ENCODE assay signal across 33 cellular contexts in genomic region chr1:21887796-21888195, GRCh38.
"Had no signal": no experiment of that assay in that cellular context is flagged by ENCODE, and none has a peak within 500 bp of the region (broad histone marks: within the 10 kb centered on the region; RNA-seq: fewer than 3 reads in every experiment).

No MANE protein-coding gene starts in this region.

- H3K4me3 Mint-ChIP-seq: activated CD4-positive, alpha-beta memory T cell treated with anti-CD3 and anti-CD28 coated beads for 36 hours; activated CD4-positive, alpha-beta T cell treated with anti-CD3 and anti-CD28 coated beads for 36 hours; activated CD4-positive, alpha-beta T cell treated with anti-CD3 and anti-CD28 coated beads, Interleukin-2, amount 10 ng/mL, durations not matched to agents 24 days and 14 days; activated CD8-positive, alpha-beta T cell treated with anti-CD3 and anti-CD28 coated beads, Interleukin-2, amount 10 ng/mL, durations not matched to agents 7 days and 5 days; activated naive CD8-positive, alpha-beta T cell; activated T-cell treated with anti-CD3 and anti-CD28 coated beads, Interleukin-2, amount 50 U/mL, for 24 hours; activated T-helper 17 cell treated with anti-CD3 and anti-CD28 coated beads, Interleukin-2, amount 50 U/mL, for 72 hours; central memory CD8-positive, alpha-beta T cell; dendritic cell treated with granulocyte-macrophage colony-stimulating factor and Interleukin-4, amounts not matched to agents 40 ng/mL and 50 ng/mL, for 4 days; endodermal cell; T-helper 17 cell; T-helper 2 cell treated with Interferon-gamma antibody and Interleukin-4, amounts not matched to agents 5 μg/mL and 100 μg/mL, for 36 hours had no signal

- H3K4me1 Mint-ChIP-seq: activated CD4-positive, alpha-beta T cell treated with anti-CD3 and anti-CD28 coated beads for 36 hours; activated CD4-positive, alpha-beta T cell treated with anti-CD3 and anti-CD28 coated beads, Interleukin-2, amount 10 ng/mL, durations not matched to agents 24 days and 14 days; activated T-helper 17 cell treated with anti-CD3 and anti-CD28 coated beads, Interleukin-2, amount 50 U/mL, for 72 hours; central memory CD8-positive, alpha-beta T cell had no signal

- H3K9me3 Mint-ChIP-seq: activated CD4-positive, alpha-beta memory T cell treated with anti-CD3 and anti-CD28 coated beads for 36 hours; activated CD4-positive, alpha-beta T cell treated with anti-CD3 and anti-CD28 coated beads, Interleukin-2, amount 10 ng/mL, durations not matched to agents 24 days and 14 days; activated T-cell treated with anti-CD3 and anti-CD28 coated beads, Interleukin-2, amount 50 U/mL, for 24 hours; activated T-helper 17 cell treated with anti-CD3 and anti-CD28 coated beads, Interleukin-2, amount 50 U/mL, for 72 hours; central memory CD8-positive, alpha-beta T cell; dendritic cell treated with granulocyte-macrophage colony-stimulating factor and Interleukin-4, amounts not matched to agents 40 ng/mL and 50 ng/mL, for 4 days; endodermal cell; T-helper 2 cell treated with Interferon-gamma antibody and Interleukin-4, amounts not matched to agents 5 μg/mL and 100 μg/mL, for 36 hours had no signal

- H3K27ac Mint-ChIP-seq: activated CD4-positive, alpha-beta memory T cell treated with anti-CD3 and anti-CD28 coated beads for 36 hours; activated CD4-positive, alpha-beta T cell treated with anti-CD3 and anti-CD28 coated beads for 36 hours; activated CD4-positive, alpha-beta T cell treated with anti-CD3 and anti-CD28 coated beads, Interleukin-2, amount 10 ng/mL, durations not matched to agents 24 days and 14 days; activated CD8-positive, alpha-beta T cell treated with anti-CD3 and anti-CD28 coated beads, Interleukin-2, amount 10 ng/mL, durations not matched to agents 7 days and 5 days; activated naive CD8-positive, alpha-beta T cell; activated T-cell treated with anti-CD3 and anti-CD28 coated beads, Interleukin-2, amount 50 U/mL, for 24 hours; activated T-helper 17 cell treated with anti-CD3 and anti-CD28 coated beads, Interleukin-2, amount 50 U/mL, for 72 hours; dendritic cell treated with granulocyte-macrophage colony-stimulating factor and Interleukin-4, amounts not matched to agents 40 ng/mL and 50 ng/mL, for 4 days; endodermal cell; T-helper 17 cell; T-helper 2 cell treated with Interferon-gamma antibody and Interleukin-4, amounts not matched to agents 5 μg/mL and 100 μg/mL, for 36 hours had no signal

- H3K9me3 ChIP-seq: gastrocnemius medialis had no signal

- H3K36me3 Mint-ChIP-seq: activated CD4-positive, alpha-beta memory T cell treated with anti-CD3 and anti-CD28 coated beads for 36 hours; activated naive CD8-positive, alpha-beta T cell had no signal

- H3K4me1 ChIP-seq: foreskin keratinocyte, gastrocnemius medialis had no signal

- DNase-seq: activated CD4-positive, alpha-beta memory T cell treated with anti-CD3 and anti-CD28 coated beads for 36 hours; activated CD4-positive, alpha-beta T cell treated with anti-CD3 and anti-CD28 coated beads for 36 hours; activated CD4-positive, alpha-beta T cell treated with anti-CD3 and anti-CD28 coated beads, Interleukin-2, amount 10 ng/mL, durations not matched to agents 24 days and 14 days; activated CD4-positive, CD25-positive, alpha-beta regulatory T cell; activated CD4-positive, CD25-positive, alpha-beta regulatory T cell treated with anti-CD3 and anti-CD28 coated beads, Interleukin-2, amount 50 U/mL, for 72 hours; activated CD8-positive, alpha-beta memory T cell treated with anti-CD3 and anti-CD28 coated beads, Interleukin-2, amount 50 U/mL, for 48 hours; activated CD8-positive, alpha-beta T cell treated with anti-CD3 and anti-CD28 coated beads, Interleukin-2, amount 10 ng/mL, durations not matched to agents 7 days and 5 days; activated effector memory CD4-positive, alpha-beta T cell treated with Interleukin-2 at 50 U/mL for 16 hours; activated gamma-delta T cell treated with Interleukin-2 at 50 U/mL for 16 hours; activated naive CD4-positive, alpha-beta T cell treated with anti-CD3 and anti-CD28 coated beads, Interleukin-2, amount 50 U/mL, for 16 hours; activated naive CD4-positive, alpha-beta T cell treated with Interleukin-2 at 50 U/mL for 16 hours; activated T-cell treated with anti-CD3 and anti-CD28 coated beads for 4 hours; activated T-cell treated with anti-CD3 and anti-CD28 coated beads, Interleukin-2, amount 50 U/mL, for 24 hours; amniotic stem cell; anterior cingulate cortex; brain microvascular endothelial cell; dorsolateral prefrontal cortex; effector memory CD4-positive, alpha-beta T cell; endodermal cell; foreskin keratinocyte; gastrocnemius medialis; T-helper 1 cell; T-helper 17 cell; T1000; WERI-Rb-1 had no signal

- H3K4me3 ChIP-seq: coronary artery, dorsolateral prefrontal cortex, gastrocnemius medialis had no signal

- H3K27me3 Mint-ChIP-seq: activated CD4-positive, alpha-beta memory T cell treated with anti-CD3 and anti-CD28 coated beads for 36 hours; activated CD4-positive, alpha-beta T cell treated with anti-CD3 and anti-CD28 coated beads for 36 hours; activated CD4-positive, alpha-beta T cell treated with anti-CD3 and anti-CD28 coated beads, Interleukin-2, amount 10 ng/mL, durations not matched to agents 24 days and 14 days; activated naive CD8-positive, alpha-beta T cell; activated T-cell treated with anti-CD3 and anti-CD28 coated beads, Interleukin-2, amount 50 U/mL, for 24 hours; activated T-helper 17 cell treated with anti-CD3 and anti-CD28 coated beads, Interleukin-2, amount 50 U/mL, for 72 hours; dendritic cell treated with granulocyte-macrophage colony-stimulating factor and Interleukin-4, amounts not matched to agents 40 ng/mL and 50 ng/mL, for 4 days; T-helper 17 cell had no signal

- H3K27ac ChIP-seq: brain microvascular endothelial cell, dorsolateral prefrontal cortex, foreskin keratinocyte, gastrocnemius medialis, WERI-Rb-1 had no signal

- FAIRE-seq: astrocyte, bronchial epithelial cell had no signal

- H3K27me3 ChIP-seq: brain microvascular endothelial cell, dorsolateral prefrontal cortex, foreskin keratinocyte, gastrocnemius medialis had no signal

- H3K36me3 ChIP-seq: WERI-Rb-1 had no signal
